Comparison of ENCODE assay signal across 25 cellular contexts in genomic region chr9:78598120-78598519, GRCh38.
"Had no signal": no experiment of that assay in that cellular context is flagged by ENCODE, and none has a peak within 500 bp of the region (broad histone marks: within the 10 kb centered on the region; RNA-seq: fewer than 3 reads in every experiment).

No MANE protein-coding gene starts in this region.

- H3K27ac Mint-ChIP-seq: naive thymus-derived CD8-positive, alpha-beta T cell; nephron progenitor cell; stimulated activated memory B cell treated with anti-CD40 and anti-IgM and Interleukin-4, amounts not matched to agents 10 μg/mL and 1 μg/mL and 100 μg/mL, for 72 hours had no signal

- H3K27me3 ChIP-seq: esophagus muscularis mucosa, foreskin keratinocyte, hepatocyte, sigmoid colon, testis, upper lobe of left lung had no signal

- H3K4me2 ChIP-seq: hepatocyte had no signal

- H3K4me3 Mint-ChIP-seq: naive thymus-derived CD8-positive, alpha-beta T cell; nephron progenitor cell; stimulated activated memory B cell treated with anti-CD40 and anti-IgM and Interleukin-4, amounts not matched to agents 10 μg/mL and 1 μg/mL and 100 μg/mL, for 72 hours had no signal

- H3K4me3 ChIP-seq: coronary artery, dorsolateral prefrontal cortex, esophagus muscularis mucosa, gastroesophageal sphincter, heart left ventricle, hepatocyte, left lung, prostate gland, sigmoid colon, testis, tibial artery, upper lobe of left lung had no signal

- H3K4me1 ChIP-seq: esophagus muscularis mucosa, gastroesophageal sphincter, heart left ventricle, left lung, prostate gland, testis, tibial artery had no signal

- H3K79me2 ChIP-seq: hepatocyte had no signal

- H3K36me3 Mint-ChIP-seq: naive thymus-derived CD8-positive, alpha-beta T cell; stimulated activated memory B cell treated with anti-CD40 and anti-IgM and Interleukin-4, amounts not matched to agents 10 μg/mL and 1 μg/mL and 100 μg/mL, for 72 hours had no signal

- H3K4me1 Mint-ChIP-seq: naive thymus-derived CD8-positive, alpha-beta T cell had no signal

- H3K27ac ChIP-seq: coronary artery, dorsolateral prefrontal cortex, epithelial cell of prostate, esophagus muscularis mucosa, foreskin keratinocyte, gastroesophageal sphincter, heart left ventricle, hepatocyte, left lung, prostate gland, sigmoid colon, testis, tibial artery, upper lobe of left lung had no signal

- H3K36me3 ChIP-seq: esophagus muscularis mucosa, gastroesophageal sphincter, heart left ventricle, left lung, prostate gland, sigmoid colon, tibial artery, upper lobe of left lung had no signal

- DNase-seq: dorsolateral prefrontal cortex; effector CD4-positive, alpha-beta T cell; foreskin keratinocyte; heart left ventricle; left cardiac atrium; left lung; mammary epithelial cell; naive thymus-derived CD8-positive, alpha-beta T cell; nephron progenitor cell; nucleus accumbens; right cardiac atrium; sigmoid colon; stimulated activated CD4-positive, alpha-beta T cell treated with anti-CD3 and anti-CD28 coated beads, Interleukin-4, amount 100 ng/mL, for 4 hours; stimulated activated naive CD8-positive, alpha-beta T cell treated with anti-CD3 and anti-CD28 coated beads, Interleukin-15, Interleukin-2, amounts not matched to agents 100 U/mL and 50 U/mL, for 24 hours; substantia nigra; testis; tibial artery; upper lobe of left lung had no signal
